ENCODE assay signal across 10 cellular contexts in genomic region chr2:231667096-231667427, GRCh38. TPM values are rescaled to one million over a fixed set of nuclear protein-coding genes. Genes with fewer than 3 reads are reported as not detected.
DNase-seq lines count a peak whose midpoint lies in the region; ATAC-seq and TF ChIP-seq lines count a peak whose summit lies in the region.
"Had no signal": no experiment of that assay in that cellular context is flagged by ENCODE, and none has a peak within 500 bp of the region (broad histone marks: within the 10 kb centered on the region; RNA-seq: fewer than 3 reads in every experiment).

No MANE protein-coding gene starts in this region.

- peak in 1 of 2 donors; percentile 37 for TF ChIP-seq POLR2A in uterus (IDR thresholded peaks at IDR 0.05)

- DNase-seq in left ventricle myocardium inferior (no peak), Right ventricle myocardium inferior (ENCODE audit: missing footprints) (no peak), uterus (no peak), OCI-M2 (lab: John Stamatoyannopoulos, UW; ENCODE audit: unreplicated experiment) (no peak)
- no peak for DNase-seq in activated T-cell treated with anti-CD3 and anti-CD28 coated beads, Interleukin-2, amount 50 U/mL, for 1 hour

- H3K27ac ChIP-seq in left ventricle myocardium inferior (replicated peaks) (peak overlapping the region; percentile 100), muscle layer of duodenum (ENCODE audit: low read length) (peak overlapping the region; percentile 100), uterus (peak overlapping the region; percentile 99)

- H3K4me3 Mint-ChIP-seq in dendritic cell treated with granulocyte-macrophage colony-stimulating factor and Interleukin-4, amounts not matched to agents 40 ng/mL and 50 ng/mL, for 4 days: peak overlapping the region; percentile 88
- H3K4me3 Mint-ChIP-seq: activated naive CD4-positive, alpha-beta T cell treated with anti-CD3 and anti-CD28 coated beads, Interleukin-2, amount 50 U/mL, for 24 hours; T-helper 1 cell treated with Interleukin-12 subunit alpha and Interleukin-12 subunit beta and Interleukin-4 antibody, amounts not matched to agents 30 μg/mL and 1 μg/mL, for 36 hours had no signal

- ATAC-seq in Right ventricle myocardium inferior (no peak), HG03039 (IDR thresholded peaks at IDR 0.05; ENCODE audit: unreplicated experiment) (no peak)

- H3K9me3 ChIP-seq in left ventricle myocardium inferior (replicated peaks) (no peaks in the 10 kb centered on the region), muscle layer of duodenum (ENCODE audit: control insufficient read depth in 1 of 2, low read length in 2 of 2) (no peaks in the 10 kb centered on the region), uterus (no peaks in the 10 kb centered on the region)

- H3K4me1 ChIP-seq in left ventricle myocardium inferior (peaks cover 61% of the 10 kb centered on the region), muscle layer of duodenum (ENCODE audit: control insufficient read depth in 1 of 2, insufficient read depth in 2 of 2, low read length in 2 of 2) (peaks cover 18 to 30% of the 10 kb centered on the region in 2 donors), uterus (no peaks in the 10 kb centered on the region)

- H3K4me3 ChIP-seq in left ventricle myocardium inferior: peak overlapping the region; percentile 71
- peak overlapping the region; percentile 51 to 60 for H3K4me3 ChIP-seq in muscle layer of duodenum (ENCODE audit: low read depth in 1 of 2, low read length in 2 of 2)
- peak overlapping the region; percentile 51 to 52 for H3K4me3 ChIP-seq in uterus

- H3K27ac Mint-ChIP-seq in dendritic cell treated with granulocyte-macrophage colony-stimulating factor and Interleukin-4, amounts not matched to agents 40 ng/mL and 50 ng/mL, for 4 days: peak overlapping the region; percentile 95
- H3K27ac Mint-ChIP-seq: activated naive CD4-positive, alpha-beta T cell treated with anti-CD3 and anti-CD28 coated beads, Interleukin-2, amount 50 U/mL, for 24 hours; T-helper 1 cell treated with Interleukin-12 subunit alpha and Interleukin-12 subunit beta and Interleukin-4 antibody, amounts not matched to agents 30 μg/mL and 1 μg/mL, for 36 hours had no signal

- H3K36me3 Mint-ChIP-seq in dendritic cell treated with granulocyte-macrophage colony-stimulating factor and Interleukin-4, amounts not matched to agents 40 ng/mL and 50 ng/mL, for 4 days (ENCODE audit: low read depth): peaks cover 6% of the 10 kb centered on the region
- H3K36me3 Mint-ChIP-seq: activated naive CD4-positive, alpha-beta T cell treated with anti-CD3 and anti-CD28 coated beads, Interleukin-2, amount 50 U/mL, for 24 hours had no signal

- intact Hi-C loops in left ventricle myocardium inferior (cut with micrococcal nuclease): no loop called here
- intact Hi-C loops in Right ventricle myocardium inferior (cut with DNase I): no loop called here
- intact Hi-C loops in dendritic cell treated with granulocyte-macrophage colony-stimulating factor and Interleukin-4, amounts not matched to agents 40 ng/mL and 50 ng/mL, for 4 days (cut with micrococcal nuclease): loop anchor here (2.0 kb wide), 1 partner anchor 54 kb away; no protein-coding TSS in a partner anchor
- intact Hi-C loops in uterus (cut with DNase I; ENCODE audit: low total_unique reads): no loop called here

- H3K27me3 Mint-ChIP-seq in dendritic cell treated with granulocyte-macrophage colony-stimulating factor and Interleukin-4, amounts not matched to agents 40 ng/mL and 50 ng/mL, for 4 days: no peaks in the 10 kb centered on the region
- H3K27me3 Mint-ChIP-seq: activated naive CD4-positive, alpha-beta T cell treated with anti-CD3 and anti-CD28 coated beads, Interleukin-2, amount 50 U/mL, for 24 hours had no signal

- no peak for TF ChIP-seq CTCF in left ventricle myocardium inferior (IDR thresholded peaks at IDR 0.05; ENCODE audit: borderline replicate concordance)
- TF ChIP-seq CTCF in uterus (IDR thresholded peaks at IDR 0.05): no peak

- peaks cover 61% of the 10 kb centered on the region for H3K4me1 Mint-ChIP-seq in dendritic cell treated with granulocyte-macrophage colony-stimulating factor and Interleukin-4, amounts not matched to agents 40 ng/mL and 50 ng/mL, for 4 days (ENCODE audit: low read depth)

- no peaks in the 10 kb centered on the region for H3K27me3 ChIP-seq in left ventricle myocardium inferior (ENCODE audit: low read depth)
- H3K27me3 ChIP-seq in muscle layer of duodenum (ENCODE audit: low read depth, low read length): no peaks in the 10 kb centered on the region
- no peaks in the 10 kb centered on the region for H3K27me3 ChIP-seq in uterus

- H3K36me3 ChIP-seq in left ventricle myocardium inferior (no peaks in the 10 kb centered on the region), muscle layer of duodenum (ENCODE audit: control insufficient read depth in 1 of 2, insufficient read depth in 2 of 2, low read length in 2 of 2) (no peaks in the 10 kb centered on the region), uterus (no peaks in the 10 kb centered on the region)

- H3K9me3 Mint-ChIP-seq in dendritic cell treated with granulocyte-macrophage colony-stimulating factor and Interleukin-4, amounts not matched to agents 40 ng/mL and 50 ng/mL, for 4 days: no peaks in the 10 kb centered on the region
- H3K9me3 Mint-ChIP-seq: activated naive CD4-positive, alpha-beta T cell treated with anti-CD3 and anti-CD28 coated beads, Interleukin-2, amount 50 U/mL, for 24 hours; T-helper 1 cell treated with Interleukin-12 subunit alpha and Interleukin-12 subunit beta and Interleukin-4 antibody, amounts not matched to agents 30 μg/mL and 1 μg/mL, for 36 hours had no signal

RNA-seq across cellular contexts. Expression of gene PTMA, which starts 41.3 kb away (rescaled TPM):
- total RNA-seq in left ventricle myocardium inferior: 209 TPM
- total RNA-seq in Right ventricle myocardium inferior: 264 TPM
- total RNA-seq in uterus: 100 to 1,000 TPM; 693 to 966 (median 818) TPM
